Comparison of ENCODE assay signal across 29 cellular contexts in genomic region chr11:12362857-12363256, GRCh38. TPM values are rescaled to one million over a fixed set of nuclear protein-coding genes. Genes with fewer than 3 reads are reported as not detected.
DNase-seq lines count a peak whose midpoint lies in the region; FAIRE-seq and TF ChIP-seq lines count a peak whose summit lies in the region.
"Had no signal": no experiment of that assay in that cellular context is flagged by ENCODE, and none has a peak within 500 bp of the region (broad histone marks: within the 10 kb centered on the region; RNA-seq: fewer than 3 reads in every experiment).

No MANE protein-coding gene starts in this region.

- H3K4me1 Mint-ChIP-seq in activated naive CD4-positive, alpha-beta T cell treated with anti-CD3 and anti-CD28 coated beads for 36 hours (ENCODE audit: low read depth), result peaks cover 62% of the 10 kb centered on the region
- peaks cover 18% of the 10 kb centered on the region for H3K4me1 Mint-ChIP-seq in HFFc6 (ENCODE audit: low read depth)
- H3K4me1 Mint-ChIP-seq in astrocyte (ENCODE audit: low read depth, unreplicated experiment), result peaks cover 4% of the 10 kb centered on the region
- peaks cover 56% of the 10 kb centered on the region for H3K4me1 Mint-ChIP-seq in neural progenitor cell

- H2AFZ ChIP-seq in astrocyte (ENCODE audit: low read depth, low read length), result no peak overlapping the region
- no peak overlapping the region for H2AFZ ChIP-seq in neural progenitor cell (replicated peaks)

- no peak overlapping the region for H3K4me2 ChIP-seq in astrocyte (ENCODE audit: low read length)
- no peak overlapping the region for H3K4me2 ChIP-seq in neural progenitor cell

- H3K9me3 Mint-ChIP-seq in activated naive CD4-positive, alpha-beta T cell treated with anti-CD3 and anti-CD28 coated beads for 36 hours, result peaks cover 6% of the 10 kb centered on the region
- H3K9me3 Mint-ChIP-seq in HFFc6 (no peaks in the 10 kb centered on the region), astrocyte (ENCODE audit: unreplicated experiment) (peaks cover 10% of the 10 kb centered on the region), neural progenitor cell (peaks cover 5% of the 10 kb centered on the region)

- CTCF ChIA-PET in activated naive CD4-positive, alpha-beta T cell treated with anti-CD3 and anti-CD28 coated beads for 36 hours (lab: Charles Lee), result interaction anchor here (1.1 kb wide), 1 partner anchor 31 kb away, joined by 6 read pairs; no protein-coding TSS in a partner anchor

- intact Hi-C loops in activated naive CD4-positive, alpha-beta T cell treated with anti-CD3 and anti-CD28 coated beads for 36 hours (cut with micrococcal nuclease), result no loop called here
- intact Hi-C loops in breast epithelium (cut with DNase I; ENCODE audit: low total_unique reads), result loop anchor here (5.0 kb wide), 1 partner anchor 676 kb away; no protein-coding TSS in a partner anchor

- no peak for TF ChIP-seq POLR2A in breast epithelium (IDR thresholded peaks at IDR 0.05)

- H3K36me3 ChIP-seq in astrocyte (ENCODE audit: insufficient read depth, low read length), result peaks cover 9% of the 10 kb centered on the region
- H3K36me3 ChIP-seq in neural progenitor cell, result no peaks in the 10 kb centered on the region
- no peaks in the 10 kb centered on the region for H3K36me3 ChIP-seq in breast epithelium
- H3K36me3 ChIP-seq: BE2C, esophagus squamous epithelium, heart left ventricle, prostate gland, tibial artery, vagina had no signal

- H3K79me2 ChIP-seq in astrocyte (ENCODE audit: insufficient read depth, low read length) (no peaks in the 10 kb centered on the region), neural progenitor cell (ENCODE audit: low read depth) (no peaks in the 10 kb centered on the region)

- no peak for FAIRE-seq in astrocyte (lab: Jason Lieb, UNC)
- FAIRE-seq: G401.6, kidney had no signal

- H3K4me1 ChIP-seq in astrocyte (ENCODE audit: insufficient read depth, low read length) (peaks cover 3% of the 10 kb centered on the region), neural progenitor cell (peaks cover 22% of the 10 kb centered on the region), breast epithelium (no peaks in the 10 kb centered on the region)
- H3K4me1 ChIP-seq: BE2C, foreskin keratinocyte, prostate gland, tibial artery, vagina had no signal

- TF ChIP-seq CTCF in HFFc6 (IDR thresholded peaks at IDR 0.05), result peak; percentile 14; the same call in 1 of the 2 replicates
- TF ChIP-seq CTCF in astrocyte (IDR thresholded peaks at IDR 0.05; ENCODE audit: insufficient read depth, low read depth, low read length), result no peak
- no peak for TF ChIP-seq CTCF in neural progenitor cell (IDR thresholded peaks at IDR 0.05)
- no peak for TF ChIP-seq CTCF in breast epithelium (IDR thresholded peaks at IDR 0.05)

- no peaks in the 10 kb centered on the region for H3K27me3 Mint-ChIP-seq in activated naive CD4-positive, alpha-beta T cell treated with anti-CD3 and anti-CD28 coated beads for 36 hours (ENCODE audit: low read depth)
- H3K27me3 Mint-ChIP-seq in HFFc6 (ENCODE audit: insufficient read depth) (no peaks in the 10 kb centered on the region; the same call in 1 of the 2 replicates), astrocyte (ENCODE audit: low read depth, unreplicated experiment) (peaks cover 5% of the 10 kb centered on the region), neural progenitor cell (ENCODE audit: insufficient read depth, low read depth) (peaks cover 3% of the 10 kb centered on the region)

- H3K4me3 Mint-ChIP-seq in activated naive CD4-positive, alpha-beta T cell treated with anti-CD3 and anti-CD28 coated beads for 36 hours, result no peak overlapping the region
- H3K4me3 Mint-ChIP-seq in HFFc6 (no peak overlapping the region), astrocyte (ENCODE audit: unreplicated experiment) (no peak overlapping the region), neural progenitor cell (peak overlapping the region; percentile 17)
- H3K4me3 Mint-ChIP-seq: WTC11 had no signal

- no peaks in the 10 kb centered on the region for H3K9me3 ChIP-seq in astrocyte (ENCODE audit: insufficient read depth, low read depth, low read length)
- H3K9me3 ChIP-seq in neural progenitor cell (ENCODE audit: low read depth), result no peaks in the 10 kb centered on the region
- no peaks in the 10 kb centered on the region for H3K9me3 ChIP-seq in breast epithelium
- H3K9me3 ChIP-seq: BE2C, esophagus squamous epithelium, heart left ventricle, prostate gland, tibial artery, vagina had no signal

- peak; percentile 41 for DNase-seq in activated naive CD4-positive, alpha-beta T cell treated with anti-CD3 and anti-CD28 coated beads for 36 hours
- DNase-seq in activated naive CD4-positive, alpha-beta T cell treated with anti-CD3 and anti-CD28 coated beads, Interleukin-2, amount 50 U/mL, for 16 hours, result no peak
- no peak for DNase-seq in HFFc6
- DNase-seq in astrocyte (ENCODE audit: low read depth), result no peak
- DNase-seq in neural progenitor cell (ENCODE audit: low spot score), result no peak
- DNase-seq in substantia nigra (lab: John Stamatoyannopoulos, UW), result no peak
- DNase-seq in breast epithelium (ENCODE audit: low spot score in 2 of 2), result no peak
- DNase-seq: activated T-cell treated with anti-CD3 and anti-CD28 coated beads for 4 hours; BE2C; esophagus squamous epithelium; foreskin keratinocyte; H7; heart left ventricle; KG1; kidney; MM.1S; NCI-H1105 treated with DMSO at 0.1 percent for 48 hours; NCI-H1930; NCI-H524; occipital lobe; stimulated activated CD4-positive, alpha-beta T cell treated with anti-CD3 and anti-CD28 coated beads, Interleukin-12 subunit alpha, Interleukin-12 subunit beta, amount 100 ng/mL, for 4 hours; stimulated activated CD4-positive, alpha-beta T cell treated with anti-CD3 and anti-CD28 coated beads, Interleukin-2, amount 100 ng/mL, for 48 hours; T-helper 1 cell; tibial artery had no signal

- H3K9ac ChIP-seq in astrocyte (ENCODE audit: low read length), result no peak overlapping the region
- H3K9ac ChIP-seq in neural progenitor cell, result no peak overlapping the region

- H3K27me3 ChIP-seq in astrocyte (ENCODE audit: insufficient read depth, low read length), result no peaks in the 10 kb centered on the region
- H3K27me3 ChIP-seq in neural progenitor cell, result no peaks in the 10 kb centered on the region
- H3K27me3 ChIP-seq in breast epithelium, result no peaks in the 10 kb centered on the region
- H3K27me3 ChIP-seq: BE2C, esophagus squamous epithelium, foreskin keratinocyte, heart left ventricle, tibial artery, vagina had no signal

- no peaks in the 10 kb centered on the region for H3F3A ChIP-seq in neural progenitor cell (ENCODE audit: low read depth)

- H3K27ac Mint-ChIP-seq in activated naive CD4-positive, alpha-beta T cell treated with anti-CD3 and anti-CD28 coated beads for 36 hours, result no peak overlapping the region
- H3K27ac Mint-ChIP-seq in HFFc6 (no peak overlapping the region), astrocyte (ENCODE audit: unreplicated experiment) (peak overlapping the region; percentile 24), neural progenitor cell (no peak overlapping the region)
- H3K27ac Mint-ChIP-seq: WTC11 had no signal

- H3K27ac ChIP-seq in astrocyte (ENCODE audit: low read depth, low read length), result no peak overlapping the region
- H3K27ac ChIP-seq in neural progenitor cell, result no peak overlapping the region
- H3K27ac ChIP-seq in substantia nigra (ENCODE audit: low read depth, low read length, poor library complexity, severe bottlenecking), result no peak overlapping the region
- no peak overlapping the region for H3K27ac ChIP-seq in breast epithelium
- H3K27ac ChIP-seq: coronary artery, esophagus squamous epithelium, foreskin keratinocyte, heart left ventricle, prostate gland, tibial artery, vagina had no signal

- no peaks in the 10 kb centered on the region for H3K36me3 Mint-ChIP-seq in activated naive CD4-positive, alpha-beta T cell treated with anti-CD3 and anti-CD28 coated beads for 36 hours (ENCODE audit: low read depth)
- H3K36me3 Mint-ChIP-seq in HFFc6 (ENCODE audit: low read depth) (no peaks in the 10 kb centered on the region), astrocyte (ENCODE audit: low read depth, unreplicated experiment) (peaks cover 10% of the 10 kb centered on the region), neural progenitor cell (no peaks in the 10 kb centered on the region)

- H3K4me3 ChIP-seq in astrocyte (ENCODE audit: insufficient read depth, low read depth, low read length), result no peak overlapping the region
- H3K4me3 ChIP-seq in neural progenitor cell, result no peak overlapping the region
- H3K4me3 ChIP-seq in breast epithelium, result no peak overlapping the region
- H3K4me3 ChIP-seq: coronary artery, esophagus squamous epithelium, heart left ventricle, prostate gland, tibial artery, vagina had no signal

- H4K20me1 ChIP-seq in astrocyte (ENCODE audit: insufficient read depth, low read length) (no peaks in the 10 kb centered on the region), neural progenitor cell (ENCODE audit: low read depth) (no peaks in the 10 kb centered on the region)

RNA-seq across cellular contexts. Expression of gene PARVA, which starts 14.5 kb away (rescaled TPM):
- under 1 TPM; 0.22 to 0.38 TPM for total RNA-seq in activated naive CD4-positive, alpha-beta T cell treated with anti-CD3 and anti-CD28 coated beads for 36 hours
- total RNA-seq in HFFc6 (2021; fragmentation: NEBNext Ultra II Directional; extraction: Animal tissue kit (Norgen Biotek cat#: 25700)), result 100 to 1,000 TPM; 150 to 237 (median 184) TPM
- total RNA-seq in astrocyte (106 TPM in 2 replicates), neural progenitor cell (ENCODE audit: low replicate concordance) (13.6 and 15.3 TPM in 2 replicates), breast epithelium (100 to 1,000 TPM in 1 of 3 donors, 10 to 100 TPM in 2; 50.5 to 109 (median 60.4) TPM)

Comparison
In these comparisons a context has a peak if more than half of its experiments do, and no peak if none do; other contexts are left out.
1. RNA of gene PARVA, which starts 14.5 kb away (total RNA-seq): 150 to 237 TPM in HFFc6, 106 TPM in astrocyte, 50.5 to 109 TPM in breast epithelium and 13.6 to 15.3 TPM in neural progenitor cell; 0.22 to 0.38 TPM in activated naive CD4-positive, alpha-beta T cell treated with anti-CD3 and anti-CD28 coated beads for 36 hours; every median in the first group is over 10 times any median in the second.